1 cellular context compared by ENCODE assay signal in the genomic region with DNA sequence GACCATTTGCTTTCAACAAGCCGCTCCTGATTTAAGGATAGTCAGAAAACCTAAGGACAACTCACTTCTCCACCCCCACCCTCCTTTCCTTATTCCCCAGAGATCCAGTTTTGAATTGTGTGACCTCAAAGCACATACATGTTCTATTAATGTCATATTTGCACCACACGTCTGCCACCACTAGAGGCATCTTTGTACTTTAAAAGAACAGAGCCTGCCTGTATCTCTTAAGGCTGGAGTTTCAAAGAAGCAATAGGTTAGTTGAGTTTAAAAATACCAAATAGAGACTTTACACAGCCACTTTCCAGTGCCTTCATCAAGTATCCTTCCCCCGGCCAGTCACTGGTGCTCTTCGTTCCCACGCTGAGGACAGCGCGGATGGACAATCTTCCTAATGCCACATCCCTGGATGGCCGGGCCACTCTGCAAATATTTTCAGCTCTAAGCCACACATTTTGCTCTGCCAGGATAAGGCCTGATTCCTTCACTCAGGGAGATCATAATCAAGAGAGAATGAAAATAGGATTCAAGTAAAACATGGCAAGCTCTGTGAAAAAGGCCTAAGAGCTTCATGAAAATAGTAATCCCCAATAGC.
TF ChIP-seq lines count a peak whose summit lies in the region.

No MANE protein-coding gene starts in this region.

TF ChIP-seq in K562, 482 proteins besides CTCF, POLR2A, EP300 and RAD21:
- TF ChIP-seq MBD1 (CRISPR knock-in tag; IDR thresholded peaks at IDR 0.05) (no peak), CC2D1A (IDR thresholded peaks at IDR 0.05) (no peak), ZNF444 (CRISPR knock-in tag; IDR thresholded peaks at IDR 0.05) (no peak), TRIM24 (IDR thresholded peaks at IDR 0.05) (no peak)
